In the genomic region with DNA sequence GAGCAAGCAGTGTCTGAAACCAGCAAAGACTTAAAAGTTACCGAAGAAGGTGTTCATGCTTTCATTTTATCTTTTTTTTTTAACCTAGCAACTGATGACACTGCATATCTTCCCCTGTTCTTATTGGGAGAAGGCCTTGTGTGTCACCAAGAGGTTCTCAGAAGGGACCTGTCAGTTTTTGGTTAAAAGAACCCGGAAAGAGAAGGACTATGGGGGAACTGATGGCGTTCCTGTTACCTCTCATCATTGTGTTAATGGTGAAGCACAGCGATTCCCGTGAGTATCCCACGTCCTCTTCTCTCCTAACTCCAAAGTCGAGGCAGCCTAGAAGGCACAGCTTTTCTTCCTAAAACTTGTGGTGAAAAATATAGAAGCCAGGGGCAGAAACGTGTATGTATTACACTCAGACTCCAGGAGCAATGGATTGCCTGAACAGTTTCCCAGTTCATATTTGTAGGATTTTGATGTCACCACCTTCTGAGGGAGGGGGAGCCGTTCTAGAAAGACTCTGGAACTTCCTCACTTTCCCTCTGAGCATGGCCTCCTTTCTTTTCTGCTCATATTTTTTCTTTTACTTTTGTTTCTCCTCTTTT, we compare ENCODE assay signal across 8 cellular contexts. TPM values are rescaled to one million over a fixed set of nuclear protein-coding genes. Genes with fewer than 3 reads are reported as not detected.
DNase-seq lines count a peak whose midpoint lies in the region; TF ChIP-seq lines count a peak whose summit lies in the region.

MR1 (plus strand) TSS at position 185 of the 593 bp plus-strand sequence; CDS start at position 210, 25 bp downstream.

- peak within 1 kb of the TSS; percentile 82 for H3K9ac ChIP-seq in Karpas-422 (ENCODE audit: low read length)
- peak within 1 kb of the TSS; percentile 86 to 92 for H3K9ac ChIP-seq in liver (ENCODE audit: low read depth in 1 of 2, low read length in 2 of 2)

- H2AFZ ChIP-seq in Karpas-422 (ENCODE audit: low read length), result peak within 1 kb of the TSS; percentile 96

- peak; percentile 32 for DNase-seq in stimulated activated CD4-positive, alpha-beta T cell treated with anti-CD3 and anti-CD28 coated beads, Interleukin-2, amount 100 ng/mL, for 4 hours (ENCODE audit: low read depth)
- no peak for DNase-seq in stimulated activated CD4-positive, alpha-beta T cell treated with anti-CD3 and anti-CD28 coated beads, Interleukin-4, amount 100 ng/mL, for 1 hour
- peak; percentile 74 for DNase-seq in H4 (ENCODE audit: low spot score)
- peak; percentile 96 for DNase-seq in Karpas-422
- peak; percentile 88 for DNase-seq in SW480 (ENCODE audit: low spot score)
- peak; percentile 91 for DNase-seq in choroid plexus epithelial cell (ENCODE audit: low read depth)
- DNase-seq in substantia nigra (lab: John Stamatoyannopoulos, UW), result peak in 10 of 49 donors; percentile 13 to 45 (median 23)

- peaks cover 45% of the 10 kb centered on the region for H3K4me1 ChIP-seq in Karpas-422 (ENCODE audit: low read length)
- peaks cover 0 to 12% (median 5%) of the 10 kb centered on the region in 4 donors for H3K4me1 ChIP-seq in liver (ENCODE audit: control insufficient read depth in 4 of 4, insufficient read depth in 4 of 4, low read length in 3 of 4)

- H3K36me3 ChIP-seq in Karpas-422 (ENCODE audit: insufficient read depth, low read length), result no peaks in the 10 kb centered on the region
- no peaks in the 10 kb centered on the region for H3K36me3 ChIP-seq in liver (ENCODE audit: control insufficient read depth in 4 of 4, insufficient read depth in 3 of 4, low read depth in 1 of 4, low read length in 3 of 4)

- H4K20me1 ChIP-seq in Karpas-422 (ENCODE audit: insufficient read depth, low read depth, low read length), result no peaks in the 10 kb centered on the region

- peak within 1 kb of the TSS; percentile 86 for H3K4me2 ChIP-seq in Karpas-422 (ENCODE audit: low read depth, low read length, poor library complexity, severe bottlenecking)

- H3K9me2 ChIP-seq in Karpas-422 (replicated peaks; ENCODE audit: insufficient read depth, low read length), result no peaks in the 10 kb centered on the region

- no peaks in the 10 kb centered on the region for H3K27me3 ChIP-seq in Karpas-422 (ENCODE audit: low read length)
- no peaks in the 10 kb centered on the region for H3K27me3 ChIP-seq in liver (ENCODE audit: control insufficient read depth in 4 of 4, insufficient read depth in 4 of 4, low read length in 3 of 4)

- H3K27ac ChIP-seq in Karpas-422 (ENCODE audit: low read length) (peak within 1 kb of the TSS; percentile 74), liver (ENCODE audit: low read depth in 1 of 2, low read length in 2 of 2) (peak within 1 kb of the TSS; percentile 83 to 90), substantia nigra (ENCODE audit: low read depth, low read length, poor library complexity, severe bottlenecking) (peak within 1 kb of the TSS; percentile 72)

- 6% methylated on average over 9 of the region's 9 CpGs for WGBS in liver

- no peak for TF ChIP-seq RAD21 in liver (IDR thresholded peaks at IDR 0.05)

- H3K4me3 ChIP-seq in Karpas-422 (ENCODE audit: low read length) (peak within 1 kb of the TSS; percentile 74), choroid plexus epithelial cell (ENCODE audit: low read depth, low read length) (peak within 1 kb of the TSS; percentile 55), liver (ENCODE audit: low read depth in 1 of 3, low read length in 3 of 3) (peak within 1 kb of the TSS; percentile 52 to 90 (median 78))

- no peak for TF ChIP-seq CTCF in choroid plexus epithelial cell (conservative IDR thresholded peaks at IDR 0.05; ENCODE audit: low read depth, low read length)
- TF ChIP-seq CTCF in liver (IDR thresholded peaks at IDR 0.05; ENCODE audit: low read depth, low read length, missing input control), result no peak

- H3K9me3 ChIP-seq in Karpas-422 (ENCODE audit: low read length), result no peaks in the 10 kb centered on the region
- no peaks in the 10 kb centered on the region for H3K9me3 ChIP-seq in liver (ENCODE audit: control insufficient read depth in 4 of 4, low read length in 3 of 4)

- H3K79me2 ChIP-seq in Karpas-422 (ENCODE audit: low read length), result peaks cover 46% of the 10 kb centered on the region

TF ChIP-seq in liver, 16 proteins besides CTCF, POLR2A, EP300 and RAD21:
- TF ChIP-seq JUND (IDR thresholded peaks at IDR 0.05) (peak in 1 of 2 donors; percentile 20), GABPA (IDR thresholded peaks at IDR 0.05 in 1 of 2, conservative IDR thresholded peaks at IDR 0.05 in 1 of 2) (no peak), YY1 (IDR thresholded peaks at IDR 0.05) (peak; percentile 72), TAF1 (conservative IDR thresholded peaks at IDR 0.05) (peak; percentile 70), HNF4A (conservative IDR thresholded peaks at IDR 0.05) (peak in 1 of 2 donors; percentile 4), SP1 (IDR thresholded peaks at IDR 0.05) (peak; percentile 39), ZBTB33 (IDR thresholded peaks at IDR 0.05) (no peak)
- TF ChIP-seq, protein P1, sequence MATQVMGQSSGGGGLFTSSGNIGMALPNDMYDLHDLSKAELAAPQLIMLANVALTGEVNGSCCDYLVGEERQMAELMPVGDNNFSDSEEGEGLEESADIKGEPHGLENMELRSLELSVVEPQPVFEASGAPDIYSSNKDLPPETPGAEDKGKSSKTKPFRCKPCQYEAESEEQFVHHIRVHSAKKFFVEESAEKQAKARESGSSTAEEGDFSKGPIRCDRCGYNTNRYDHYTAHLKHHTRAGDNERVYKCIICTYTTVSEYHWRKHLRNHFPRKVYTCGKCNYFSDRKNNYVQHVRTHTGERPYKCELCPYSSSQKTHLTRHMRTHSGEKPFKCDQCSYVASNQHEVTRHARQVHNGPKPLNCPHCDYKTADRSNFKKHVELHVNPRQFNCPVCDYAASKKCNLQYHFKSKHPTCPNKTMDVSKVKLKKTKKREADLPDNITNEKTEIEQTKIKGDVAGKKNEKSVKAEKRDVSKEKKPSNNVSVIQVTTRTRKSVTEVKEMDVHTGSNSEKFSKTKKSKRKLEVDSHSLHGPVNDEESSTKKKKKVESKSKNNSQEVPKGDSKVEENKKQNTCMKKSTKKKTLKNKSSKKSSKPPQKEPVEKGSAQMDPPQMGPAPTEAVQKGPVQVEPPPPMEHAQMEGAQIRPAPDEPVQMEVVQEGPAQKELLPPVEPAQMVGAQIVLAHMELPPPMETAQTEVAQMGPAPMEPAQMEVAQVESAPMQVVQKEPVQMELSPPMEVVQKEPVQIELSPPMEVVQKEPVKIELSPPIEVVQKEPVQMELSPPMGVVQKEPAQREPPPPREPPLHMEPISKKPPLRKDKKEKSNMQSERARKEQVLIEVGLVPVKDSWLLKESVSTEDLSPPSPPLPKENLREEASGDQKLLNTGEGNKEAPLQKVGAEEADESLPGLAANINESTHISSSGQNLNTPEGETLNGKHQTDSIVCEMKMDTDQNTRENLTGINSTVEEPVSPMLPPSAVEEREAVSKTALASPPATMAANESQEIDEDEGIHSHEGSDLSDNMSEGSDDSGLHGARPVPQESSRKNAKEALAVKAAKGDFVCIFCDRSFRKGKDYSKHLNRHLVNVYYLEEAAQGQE (IDR thresholded peaks at IDR 0.05), result peak; percentile 42

RNA-seq across cellular contexts. Expression of gene MR1, which starts in this region (rescaled TPM):
- total RNA-seq in H4 (2014; rRNA removed; shearing (Covaris generic)), result 11.8 and 11.9 TPM in 2 replicates
- 23.2 and 37.3 TPM in 2 replicates for total RNA-seq in Karpas-422 (2014; rRNA removed; shearing (Covaris generic); ENCODE audit: low replicate concordance)
- 1 to 10 TPM; 5.5 to 8.1 TPM for total RNA-seq in liver
- 1 to 10 TPM; 5.5 to 6.6 TPM for polyA plus RNA-seq in liver
